Comparison of ENCODE assay signal across 1 cellular context in the genomic region with DNA sequence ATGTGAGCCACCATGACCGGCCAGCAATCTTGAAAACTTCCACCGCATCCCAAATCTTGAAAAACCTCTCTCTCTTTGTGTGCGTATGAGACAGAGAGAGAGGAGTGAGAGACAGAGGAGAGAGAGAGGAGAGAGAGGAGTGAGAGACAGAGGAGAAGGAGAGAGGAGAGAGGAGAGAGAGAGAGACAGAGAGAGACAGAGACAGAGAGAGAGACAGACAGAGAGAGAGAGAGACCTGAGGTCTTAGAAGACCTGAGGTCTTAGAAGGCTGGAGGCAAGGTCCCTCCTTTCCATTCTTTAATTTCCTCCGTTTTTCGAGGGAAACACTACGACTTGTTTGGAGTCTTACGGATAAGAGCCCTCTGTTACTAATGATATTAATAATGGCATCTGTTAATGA.
A peak's percentile ranks its signal among the peaks of the same experiment; 100 is the strongest.
TF ChIP-seq lines count a peak whose summit lies in the region.

No MANE protein-coding gene starts in this region.

TF ChIP-seq in K562, 482 proteins besides CTCF, POLR2A, EP300 and RAD21:
- no peak for TF ChIP-seq DIDO1 (tag; IDR thresholded peaks at IDR 0.05; ENCODE audit: low read depth)
- TF ChIP-seq HLTF (IDR thresholded peaks at IDR 0.05) = 0 out of 2 replicates have a peak, but pooled peaks have one; percentile 46
- TF ChIP-seq NCOA2 (IDR thresholded peaks at IDR 0.05; ENCODE audit: partially characterized antibody in 2 of 2) = no peak
- TF ChIP-seq ZNF436 (CRISPR knock-in tag; IDR thresholded peaks at IDR 0.05) = no peak
- TF ChIP-seq CHD4 (IDR thresholded peaks at IDR 0.05; ENCODE audit: insufficient read depth, insufficient replicate concordance, low read depth, low read length, poor library complexity, severe bottlenecking) = no peak
- peak; percentile 49 for TF ChIP-seq ASH1L (IDR thresholded peaks at IDR 0.05; ENCODE audit: borderline replicate concordance, low read depth, partially characterized antibody)
- peak in 1 of 2 experiments; percentile 47; a peak in 1 of 4 replicates for TF ChIP-seq HDAC1 (IDR thresholded peaks at IDR 0.05)
